Comparison of ENCODE assay signal across 2 cellular contexts in genomic region chr20:64045346-64046011, GRCh38.
A peak's percentile ranks its signal among the peaks of the same experiment; 100 is the strongest.
TF ChIP-seq lines count a peak whose summit lies in the region.

No MANE protein-coding gene starts in this region.

TF ChIP-seq in HEK293, 187 proteins besides CTCF, POLR2A, EP300 and RAD21:
- TF ChIP-seq SP3 (tag by site-specific recombination; IDR thresholded peaks at IDR 0.05), result peak; percentile 50; the same call in 1 of the 2 replicates
- no peak for TF ChIP-seq ZBTB26 (tag by site-specific recombination; optimal IDR thresholded peaks at IDR 0.05)
- TF ChIP-seq GLIS2 (tag by site-specific recombination; IDR thresholded peaks at IDR 0.05), result peak; percentile 60
- TF ChIP-seq SCRT2 (tag by site-specific recombination; IDR thresholded peaks at IDR 0.05), result peak; percentile 74
- TF ChIP-seq PRDM10 (tag by site-specific recombination; IDR thresholded peaks at IDR 0.05), result peak; percentile 51; the same call in 1 of the 2 replicates
- TF ChIP-seq GLIS1 (tag by site-specific recombination; IDR thresholded peaks at IDR 0.05), result peak; percentile 90
- TF ChIP-seq ZNF335 (tag by site-specific recombination; conservative IDR thresholded peaks at IDR 0.05), result no peak
- no peak for TF ChIP-seq ZNF777 (tag by site-specific recombination; IDR thresholded peaks at IDR 0.05; ENCODE audit: borderline replicate concordance)
- no peak for TF ChIP-seq ZNF362 (tag by site-specific recombination; IDR thresholded peaks at IDR 0.05)
- no peak for TF ChIP-seq KLF1 (tag by site-specific recombination; IDR thresholded peaks at IDR 0.05)
- no peak for TF ChIP-seq HOXD13 (CRISPR knock-in tag; IDR thresholded peaks at IDR 0.05; ENCODE audit: borderline replicate concordance)
- no peak for TF ChIP-seq ZNF558 (tag by site-specific recombination; IDR thresholded peaks at IDR 0.05)
- TF ChIP-seq SCRT1 (tag by site-specific recombination; IDR thresholded peaks at IDR 0.05; ENCODE audit: borderline replicate concordance), result peak; percentile 51; the same call in 1 of the 2 replicates
- TF ChIP-seq ZNF704 (tag by site-specific recombination; IDR thresholded peaks at IDR 0.05), result no peak
- no peak for TF ChIP-seq REPIN1 (tag by site-specific recombination; IDR thresholded peaks at IDR 0.05; ENCODE audit: low read depth)

TF ChIP-seq in GM12878, 131 proteins besides CTCF, POLR2A, EP300 and RAD21:
- TF ChIP-seq EZH2 (IDR thresholded peaks at IDR 0.05; ENCODE audit: borderline replicate concordance, control insufficient read depth, low read depth, low read length) (no peak), CREB1 (IDR thresholded peaks at IDR 0.05; ENCODE audit: low read depth) (no peak), FOXM1 (IDR thresholded peaks at IDR 0.05; ENCODE audit: low read depth, low read length) (no peak), BCL3 (IDR thresholded peaks at IDR 0.05; ENCODE audit: borderline replicate concordance, insufficient read depth, low read depth, low read length, poor library complexity, severe bottlenecking) (peak; percentile 8), TARDBP (IDR thresholded peaks at IDR 0.05; ENCODE audit: borderline replicate concordance) (no peak)
TF ChIP-seq in GM12878: peak in this region for 1.
